9 cellular contexts compared by ENCODE assay signal in the genomic region with DNA sequence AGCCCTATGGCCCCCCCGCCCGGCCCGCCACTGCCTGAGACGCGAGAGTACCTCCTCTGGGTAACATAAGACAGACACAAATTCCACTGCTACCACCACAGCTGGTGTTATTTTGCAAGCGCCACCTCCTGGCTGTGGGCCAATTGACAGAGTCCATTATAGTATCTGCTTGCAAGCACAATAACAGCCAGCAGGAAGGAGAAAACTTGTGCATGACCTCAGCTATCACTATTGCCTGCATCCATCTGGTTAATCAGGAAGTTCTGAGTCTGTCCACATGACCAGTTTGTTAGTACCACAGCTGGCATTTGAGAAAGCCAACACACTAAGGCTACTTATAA. TPM values are rescaled to one million over a fixed set of nuclear protein-coding genes. Genes with fewer than 3 reads are reported as not detected.
DNase-seq lines count a peak whose midpoint lies in the region; ATAC-seq, FAIRE-seq and TF ChIP-seq lines count a peak whose summit lies in the region.
"Had no signal": no experiment of that assay in that cellular context is flagged by ENCODE, and none has a peak within 500 bp of the region (broad histone marks: within the 10 kb centered on the region; RNA-seq: fewer than 3 reads in every experiment).

No MANE protein-coding gene starts in this region.

- H3K79me2 ChIP-seq in mesendoderm (ENCODE audit: control insufficient read depth, insufficient read depth, low read length), result no peaks in the 10 kb centered on the region

- no peak overlapping the region for H3K18ac ChIP-seq in mesendoderm (ENCODE audit: low read length)

- H3K36me3 Mint-ChIP-seq in activated naive CD4-positive, alpha-beta T cell treated with anti-CD3 and anti-CD28 coated beads for 36 hours (ENCODE audit: low read depth), result no peaks in the 10 kb centered on the region
- peaks cover 38% of the 10 kb centered on the region for H3K36me3 Mint-ChIP-seq in WTC11

- H2BK15ac ChIP-seq in mesendoderm (replicated peaks; ENCODE audit: low read depth), result no peak overlapping the region

- intact Hi-C loops in activated naive CD4-positive, alpha-beta T cell treated with anti-CD3 and anti-CD28 coated beads for 36 hours (cut with micrococcal nuclease), result no loop called here

- no peak overlapping the region for H4K5ac ChIP-seq in mesendoderm (ENCODE audit: low read length)

- no peak overlapping the region for H3K9ac ChIP-seq in mesendoderm (ENCODE audit: low read length)

- H3K36me3 ChIP-seq in bronchial epithelial cell (ENCODE audit: control insufficient read depth, insufficient read depth, low read length), result no peaks in the 10 kb centered on the region
- no peaks in the 10 kb centered on the region for H3K36me3 ChIP-seq in mesendoderm (ENCODE audit: control insufficient read depth, insufficient read depth, low read length)

- H3K9me3 Mint-ChIP-seq in activated naive CD4-positive, alpha-beta T cell treated with anti-CD3 and anti-CD28 coated beads for 36 hours, result no peaks in the 10 kb centered on the region
- H3K9me3 Mint-ChIP-seq in WTC11, result peaks cover 68% of the 10 kb centered on the region

- POLR2A ChIA-PET in WTC11 (lab: Charles Lee), result interaction anchor here (0.6 kb wide), 1 partner anchor 62 kb away, joined by 3 read pairs; no protein-coding TSS in a partner anchor

- H3K27ac ChIP-seq in mesendoderm (ENCODE audit: low read depth, low read length), result no peak overlapping the region

- H3K4me3 Mint-ChIP-seq in activated naive CD4-positive, alpha-beta T cell treated with anti-CD3 and anti-CD28 coated beads for 36 hours, result no peak overlapping the region
- no peak overlapping the region for H3K4me3 Mint-ChIP-seq in WTC11
- H3K4me3 Mint-ChIP-seq: nephron had no signal

- H3K56ac ChIP-seq in mesendoderm (ENCODE audit: low read length), result no peak overlapping the region

- FAIRE-seq in bronchial epithelial cell (lab: Jason Lieb, UNC), result peak; percentile 66

- no peak for ATAC-seq in WTC11

- H4K8ac ChIP-seq in mesendoderm (ENCODE audit: low read depth, low read length), result no peak overlapping the region

- no peaks in the 10 kb centered on the region for H3K79me1 ChIP-seq in mesendoderm (ENCODE audit: low read length)

- no peak overlapping the region for H3K23ac ChIP-seq in mesendoderm (ENCODE audit: low read length)

- H3K27me3 ChIP-seq in bronchial epithelial cell (ENCODE audit: control insufficient read depth, insufficient read depth, low read length), result no peaks in the 10 kb centered on the region
- H3K27me3 ChIP-seq in mesendoderm (ENCODE audit: insufficient read depth, low read length, poor library complexity), result no peaks in the 10 kb centered on the region

- CTCF ChIA-PET in activated naive CD4-positive, alpha-beta T cell treated with anti-CD3 and anti-CD28 coated beads for 36 hours (lab: Charles Lee), result no interaction called here
- CTCF ChIA-PET in WTC11 (lab: Charles Lee), result interaction anchor here (0.7 kb wide), 1 partner anchor 107 kb away, joined by 3 read pairs; no protein-coding TSS in a partner anchor

- no peaks in the 10 kb centered on the region for H3K4me1 ChIP-seq in mesendoderm (ENCODE audit: control insufficient read depth, low read depth, low read length)

- no peak overlapping the region for H3K27ac Mint-ChIP-seq in activated naive CD4-positive, alpha-beta T cell treated with anti-CD3 and anti-CD28 coated beads for 36 hours
- H3K27ac Mint-ChIP-seq in WTC11, result no peak overlapping the region
- H3K27ac Mint-ChIP-seq: nephron had no signal

- H2AK5ac ChIP-seq in mesendoderm (ENCODE audit: low read length), result no peak overlapping the region

- no peak overlapping the region for H2BK5ac ChIP-seq in mesendoderm (ENCODE audit: low read length)

- peaks cover 29% of the 10 kb centered on the region for H3K27me3 Mint-ChIP-seq in activated naive CD4-positive, alpha-beta T cell treated with anti-CD3 and anti-CD28 coated beads for 36 hours (ENCODE audit: low read depth)
- H3K27me3 Mint-ChIP-seq in WTC11 (ENCODE audit: low read depth), result peaks cover 5% of the 10 kb centered on the region

- TF ChIP-seq CTCF in bronchial epithelial cell (IDR thresholded peaks at IDR 0.05; ENCODE audit: insufficient read depth, low read length, severe bottlenecking) (no peak), GM13976 (IDR thresholded peaks at IDR 0.05; ENCODE audit: borderline replicate concordance, control extremely low read depth, extremely low read depth, insufficient read depth, missing control alignments) (no peak), WTC11 (IDR thresholded peaks at IDR 0.05) (no peak)

- no peaks in the 10 kb centered on the region for H3K4me1 Mint-ChIP-seq in activated naive CD4-positive, alpha-beta T cell treated with anti-CD3 and anti-CD28 coated beads for 36 hours (ENCODE audit: low read depth)
- H3K4me1 Mint-ChIP-seq in WTC11, result no peaks in the 10 kb centered on the region
- H3K4me1 Mint-ChIP-seq: nephron had no signal

- no peak overlapping the region for H3K4me2 ChIP-seq in mesendoderm (ENCODE audit: low read length)

- DNase-seq in activated naive CD4-positive, alpha-beta T cell treated with anti-CD3 and anti-CD28 coated beads for 36 hours, result peak; percentile 38
- DNase-seq in activated naive CD4-positive, alpha-beta T cell (lab: John Stamatoyannopoulos, UW), result no peak
- DNase-seq in NCI-H774 (lab: John Stamatoyannopoulos, UW), result peak; percentile 72
- peak; percentile 65 for DNase-seq in bronchial epithelial cell (ENCODE audit: low read depth)
- DNase-seq in mesendoderm, result peak; percentile 11
- no peak for DNase-seq in GM13976 (ENCODE audit: low spot score)
- no peak for DNase-seq in WTC11 (ENCODE audit: low spot score)
- DNase-seq in NK-92 treated with Interleukin-12 subunit alpha and Interleukin-12 subunit beta, amount 100 ng/mL, for 24 hours (lab: John Stamatoyannopoulos, UW), result no peak

- in situ Hi-C loops in GM13976 (cut with MboI; ENCODE audit: low sequenced_read_pairs, unreplicated experiment), result no loop called here

- WGBS in mesendoderm (ENCODE audit: extremely low coverage, insufficient coverage, low lambda C conversion rate), result no CpG with 5 or more reads among the region's 6 CpGs

- H3K4me3 ChIP-seq in bronchial epithelial cell (ENCODE audit: low read depth, low read length) (no peak overlapping the region), mesendoderm (ENCODE audit: low read length) (no peak overlapping the region)

- no peak overlapping the region for H2BK120ac ChIP-seq in mesendoderm (ENCODE audit: low read depth, low read length)

- H3K4ac ChIP-seq in mesendoderm (ENCODE audit: low read depth, low read length), result no peak overlapping the region

TF ChIP-seq in WTC11, 78 proteins besides CTCF, POLR2A, EP300 and RAD21 (continues in another document):
- TF ChIP-seq NFATC4 (CRISPR knock-in tag; IDR thresholded peaks at IDR 0.05) (no peak), NFE2L1 (CRISPR knock-in tag; IDR thresholded peaks at IDR 0.05) (no peak), FOXP1 (CRISPR knock-in tag; IDR thresholded peaks at IDR 0.05; ENCODE audit: borderline replicate concordance) (no peak), ZNF232 (CRISPR knock-in tag; IDR thresholded peaks at IDR 0.05) (no peak), PREB (CRISPR knock-in tag; IDR thresholded peaks at IDR 0.05; ENCODE audit: borderline replicate concordance) (no peak), SMAD3 (CRISPR knock-in tag; IDR thresholded peaks at IDR 0.05; ENCODE audit: borderline replicate concordance) (no peak)
- TF ChIP-seq, protein P1, sequence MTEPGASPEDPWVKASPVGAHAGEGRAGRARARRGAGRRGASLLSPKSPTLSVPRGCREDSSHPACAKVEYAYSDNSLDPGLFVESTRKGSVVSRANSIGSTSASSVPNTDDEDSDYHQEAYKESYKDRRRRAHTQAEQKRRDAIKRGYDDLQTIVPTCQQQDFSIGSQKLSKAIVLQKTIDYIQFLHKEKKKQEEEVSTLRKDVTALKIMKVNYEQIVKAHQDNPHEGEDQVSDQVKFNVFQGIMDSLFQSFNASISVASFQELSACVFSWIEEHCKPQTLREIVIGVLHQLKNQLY (CRISPR knock-in tag; IDR thresholded peaks at IDR 0.05), result no peak
- TF ChIP-seq, protein P2, sequence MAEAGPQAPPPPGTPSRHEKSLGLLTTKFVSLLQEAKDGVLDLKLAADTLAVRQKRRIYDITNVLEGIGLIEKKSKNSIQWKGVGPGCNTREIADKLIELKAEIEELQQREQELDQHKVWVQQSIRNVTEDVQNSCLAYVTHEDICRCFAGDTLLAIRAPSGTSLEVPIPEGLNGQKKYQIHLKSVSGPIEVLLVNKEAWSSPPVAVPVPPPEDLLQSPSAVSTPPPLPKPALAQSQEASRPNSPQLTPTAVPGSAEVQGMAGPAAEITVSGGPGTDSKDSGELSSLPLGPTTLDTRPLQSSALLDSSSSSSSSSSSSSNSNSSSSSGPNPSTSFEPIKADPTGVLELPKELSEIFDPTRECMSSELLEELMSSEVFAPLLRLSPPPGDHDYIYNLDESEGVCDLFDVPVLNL (CRISPR knock-in tag; IDR thresholded peaks at IDR 0.05; ENCODE audit: borderline replicate concordance, low read depth), result no peak

RNA-seq across cellular contexts. Expression of gene OR10H2, which starts 25.3 kb away (rescaled TPM):
- total RNA-seq in activated naive CD4-positive, alpha-beta T cell treated with anti-CD3 and anti-CD28 coated beads for 36 hours, result not detected
- total RNA-seq in bronchial epithelial cell (not detected in 2 replicates), WTC11 (2021) (not detected in 3 replicates)
- not detected for polyA plus RNA-seq in mesendoderm (2013, experiment 1 of 2)
- polyA plus RNA-seq in mesendoderm (2013, experiment 2 of 2), result not detected

RNA-seq across cellular contexts. Expression of gene CYP4F12, which starts 29.7 kb away (rescaled TPM):
- not detected for total RNA-seq in activated naive CD4-positive, alpha-beta T cell treated with anti-CD3 and anti-CD28 coated beads for 36 hours
- total RNA-seq in bronchial epithelial cell (2.6 and 7.8 TPM in 2 replicates), WTC11 (2021) (not detected in 3 replicates)
- not detected for polyA plus RNA-seq in mesendoderm (2013, experiment 1 of 2)
- not detected for polyA plus RNA-seq in mesendoderm (2013, experiment 2 of 2)

RNA-seq across cellular contexts. Expression of gene OR10H3, which starts 35.2 kb away (rescaled TPM):
- total RNA-seq in activated naive CD4-positive, alpha-beta T cell treated with anti-CD3 and anti-CD28 coated beads for 36 hours, result not detected
- total RNA-seq in bronchial epithelial cell (not detected in 2 replicates), WTC11 (2021) (not detected in 3 replicates)
- not detected for polyA plus RNA-seq in mesendoderm (2013, experiment 1 of 2)
- not detected for polyA plus RNA-seq in mesendoderm (2013, experiment 2 of 2)

Comparison
In these comparisons a context has a peak if more than half of its experiments do, and no peak if none do; other contexts are left out.
1. DNase-seq: peak in activated naive CD4-positive, alpha-beta T cell treated with anti-CD3 and anti-CD28 coated beads for 36 hours (single experiment), NCI-H774 (single experiment), bronchial epithelial cell (single experiment) and mesendoderm (single experiment); none in activated naive CD4-positive, alpha-beta T cell (0 of 4), GM13976 (single experiment), WTC11 (single experiment) and NK-92 treated with Interleukin-12 subunit alpha and Interleukin-12 subunit beta, amount 100 ng/mL, for 24 hours (single experiment).